In genomic region chr2:74119912-74120825, GRCh38 we compare ENCODE assay signal across 8 cellular contexts. TPM values are rescaled to one million over a fixed set of nuclear protein-coding genes. Genes with fewer than 3 reads are reported as not detected.
A peak's percentile ranks its signal among the peaks of the same experiment; 100 is the strongest.
DNase-seq lines count a peak whose midpoint lies in the region; ATAC-seq and TF ChIP-seq lines count a peak whose summit lies in the region.

No MANE protein-coding gene starts in this region.

- H3K27ac ChIP-seq in heart left ventricle, result peak overlapping the region in 11 of 12 donors; percentile 41 to 90 (median 78)
- H3K27ac ChIP-seq in upper lobe of left lung, result peak overlapping the region; percentile 87 to 91 (median 88)

- 4 to 13% (median 6%) methylated on average over 22 to 59 of the region's 59 CpGs for WGBS in heart left ventricle, 4 donors
- 2 to 8% methylated on average over 27 to 45 of the region's 59 CpGs for WGBS in upper lobe of left lung, 2 donors

- TF ChIP-seq POLR2A in heart left ventricle (IDR thresholded peaks at IDR 0.05) (no peak), upper lobe of left lung (IDR thresholded peaks at IDR 0.05) (peak in 3 of 4 donors; percentile 22 to 56 (median 42))

- H3K4me1 ChIP-seq in heart left ventricle, result peaks cover 0 to 13% (median 2%) of the 10 kb centered on the region in 12 donors
- H3K4me1 ChIP-seq in upper lobe of left lung, result peaks cover 0 to 5% (median 0%) of the 10 kb centered on the region in 4 donors

- H3K9me3 ChIP-seq in heart left ventricle (peaks cover 0 to 22% (median 0%) of the 10 kb centered on the region in 12 donors), upper lobe of left lung (peaks cover 0 to 8% (median 0%) of the 10 kb centered on the region in 4 donors)

- TF ChIP-seq EP300 in upper lobe of left lung (IDR thresholded peaks at IDR 0.05), result no peak

- intact Hi-C loops in heart left ventricle (cut with DNase I) (loop anchor here in 1 of 10 donors (2.0 to 5.0 kb wide), 2 partner anchors 59 to 133 kb away; partner anchors contain the start of gene MOB1A), posterior vena cava (cut with DNase I) (no loop called here)

- H3K4me3 ChIP-seq in LNCaP clone FGC (ENCODE audit: low read depth, low read length), result peak overlapping the region; percentile 61
- peak overlapping the region; percentile 55 to 86 (median 68) for H3K4me3 ChIP-seq in heart left ventricle
- H3K4me3 ChIP-seq in upper lobe of left lung, result peak overlapping the region; percentile 46 to 78 (median 58)

- H3K27me3 ChIP-seq in heart left ventricle (no peaks in the 10 kb centered on the region), upper lobe of left lung (no peaks in the 10 kb centered on the region)

- peak; percentile 94 for DNase-seq in GM03348 (ENCODE audit: low spot score)
- DNase-seq in H4 (ENCODE audit: low spot score), result peak; percentile 72
- DNase-seq in LNCaP clone FGC (ENCODE audit: low read depth), result peak; percentile 26
- DNase-seq in activated naive CD8-positive, alpha-beta T cell treated with anti-CD3 and anti-CD28 coated beads, Interleukin-2, amount 50 U/mL, for 16 hours (ENCODE audit: low read depth, low spot score), result peak; percentile 71
- DNase-seq in heart left ventricle, result peak; percentile 81 to 90 (median 88)
- DNase-seq in posterior vena cava (ENCODE audit: low spot score), result peak; percentile 93
- DNase-seq in upper lobe of left lung, result peak; percentile 83 to 95

- peak; percentile 99 for ATAC-seq in SK-N-SH treated with all-trans-retinoic acid at 6 μM for 48 hours
- peak; percentile 88 to 100 (median 99) for ATAC-seq in heart left ventricle
- ATAC-seq in upper lobe of left lung (ENCODE audit: low FRiP score in 2 of 2), result peak; percentile 95 to 98

- TF ChIP-seq CTCF in LNCaP clone FGC (IDR thresholded peaks at IDR 0.05; ENCODE audit: control insufficient read depth, extremely low read depth, insufficient read depth), result peak; percentile 65
- peak; percentile 17 to 87 (median 58) for TF ChIP-seq CTCF in heart left ventricle (IDR thresholded peaks at IDR 0.05)
- peak; percentile 47 to 89 (median 64) for TF ChIP-seq CTCF in upper lobe of left lung (IDR thresholded peaks at IDR 0.05)

- H3K36me3 ChIP-seq in heart left ventricle (no peaks in the 10 kb centered on the region), upper lobe of left lung (no peaks in the 10 kb centered on the region)

TF ChIP-seq in SK-N-SH treated with all-trans-retinoic acid at 6 μM for 48 hours, 23 proteins besides CTCF, POLR2A, EP300 and RAD21 (continues in another document):
- TF ChIP-seq TOX (CRISPR knock-in tag; IDR thresholded peaks at IDR 0.05; ENCODE audit: borderline replicate concordance), result no peak
- 0 out of 2 replicates have a peak, but pooled peaks have one; percentile 60 for TF ChIP-seq BACH2 (CRISPR knock-in tag; IDR thresholded peaks at IDR 0.05; ENCODE audit: borderline replicate concordance)
- peak; percentile 74; the same call in 1 of the 2 replicates for TF ChIP-seq ZNF565 (CRISPR knock-in tag; conservative IDR thresholded peaks at IDR 0.05; ENCODE audit: low read depth)
- peak; percentile 54; the same call in 1 of the 2 replicates for TF ChIP-seq SNAI2 (CRISPR knock-in tag; IDR thresholded peaks at IDR 0.05)
- peak; percentile 67; the same call in 1 of the 2 replicates for TF ChIP-seq ZNF70 (CRISPR knock-in tag; IDR thresholded peaks at IDR 0.05)
- TF ChIP-seq ARNTL (CRISPR knock-in tag; IDR thresholded peaks at IDR 0.05; ENCODE audit: borderline replicate concordance, low read depth), result no peak
- peak; percentile 67; the same call in 1 of the 2 replicates for TF ChIP-seq CSDC2 (CRISPR knock-in tag; IDR thresholded peaks at IDR 0.05)
- no peak for TF ChIP-seq CREB5 (CRISPR knock-in tag; IDR thresholded peaks at IDR 0.05; ENCODE audit: low read depth)
- no peak; the same call in 1 of the 2 replicates for TF ChIP-seq POU6F1 (CRISPR knock-in tag; IDR thresholded peaks at IDR 0.05; ENCODE audit: borderline replicate concordance, low read depth)
- TF ChIP-seq ZFP3 (CRISPR knock-in tag; IDR thresholded peaks at IDR 0.05), result peak; percentile 83
- 0 out of 2 replicates have a peak, but pooled peaks have one; percentile 45 for TF ChIP-seq PPARA (CRISPR knock-in tag; IDR thresholded peaks at IDR 0.05; ENCODE audit: borderline replicate concordance)
- 0 out of 2 replicates have a peak, but pooled peaks have one; percentile 22 for TF ChIP-seq ZFP30 (CRISPR knock-in tag; IDR thresholded peaks at IDR 0.05)
- TF ChIP-seq ZC3H10 (CRISPR knock-in tag; IDR thresholded peaks at IDR 0.05), result no peak
- TF ChIP-seq CSRNP3 (CRISPR knock-in tag; IDR thresholded peaks at IDR 0.05), result no peak
- no peak; the same call in 1 of the 2 replicates for TF ChIP-seq TCF4 (CRISPR knock-in tag; IDR thresholded peaks at IDR 0.05; ENCODE audit: borderline replicate concordance)
- no peak for TF ChIP-seq RARB (CRISPR knock-in tag; IDR thresholded peaks at IDR 0.05)
- TF ChIP-seq PATZ1 (CRISPR knock-in tag; IDR thresholded peaks at IDR 0.05; ENCODE audit: borderline replicate concordance), result no peak
- no peak for TF ChIP-seq ESRRG (CRISPR knock-in tag; IDR thresholded peaks at IDR 0.05)
- TF ChIP-seq ISL1 (CRISPR knock-in tag; IDR thresholded peaks at IDR 0.05), result no peak
- TF ChIP-seq OSR1 (CRISPR knock-in tag; IDR thresholded peaks at IDR 0.05), result no peak

RNA-seq across cellular contexts. Expression of gene BOLA3, which starts 27.5 kb away (rescaled TPM):
- total RNA-seq in H4 (2014; rRNA removed; shearing (Covaris generic)), result 144 and 202 TPM in 2 replicates
- total RNA-seq in heart left ventricle, result 100 to 1,000 TPM in 1 of 9 donors, 10 to 100 TPM in 8; 52.2 to 165 (median 65.3) TPM
- 100 to 1,000 TPM in 1 of 2 donors, 10 to 100 TPM in 1; 56.0 to 242 TPM for polyA plus RNA-seq in heart left ventricle
- total RNA-seq in posterior vena cava, result 10 to 100 TPM; 20.9 to 29.5 TPM
- 10 to 100 TPM; 19.2 to 37.7 (median 24.3) TPM for total RNA-seq in upper lobe of left lung

RNA-seq across cellular contexts. Expression of gene MOB1A, which starts 58.5 kb away (rescaled TPM):
- total RNA-seq in H4 (2014; rRNA removed; shearing (Covaris generic)), result 147 and 150 TPM in 2 replicates
- 100 to 1,000 TPM in 1 of 9 donors, 10 to 100 TPM in 8; 42.2 to 104 (median 55.4) TPM for total RNA-seq in heart left ventricle
- 10 to 100 TPM; 15.0 to 33.8 TPM for polyA plus RNA-seq in heart left ventricle
- total RNA-seq in posterior vena cava, result 100 to 1,000 TPM; 101 to 119 TPM
- 100 to 1,000 TPM in 2 of 6 donors, 10 to 100 TPM in 4; 23.1 to 143 (median 94.5) TPM for total RNA-seq in upper lobe of left lung

Comparison
In these comparisons a context has a peak if more than half of its experiments do, and no peak if none do; other contexts are left out.
1. Peak in every context shown above with its lines: DNase-seq, ATAC-seq, H3K4me3 ChIP-seq and H3K27ac ChIP-seq.
2. DNase-seq: peak in every context shown above with its lines; median percentile 94 in GM03348; 93 in posterior vena cava; 89 in upper lobe of left lung; 88 in heart left ventricle; 72 in H4; 71 in activated naive CD8-positive, alpha-beta T cell treated with anti-CD3 and anti-CD28 coated beads, Interleukin-2, amount 50 U/mL, for 16 hours; 26 in LNCaP clone FGC.
3. POLR2A ChIP-seq: peak in upper lobe of left lung (3 of 4); none in heart left ventricle (0 of 2).